1 cellular context compared by ENCODE assay signal in genomic region chr14:64363265-64363840, GRCh38.
TF ChIP-seq lines count a peak whose summit lies in the region.

No MANE protein-coding gene starts in this region.

TF ChIP-seq in K562, 482 proteins besides CTCF, POLR2A, EP300 and RAD21 (continued from another document and continues in another):
- TF ChIP-seq ZBTB9 (CRISPR knock-in tag; IDR thresholded peaks at IDR 0.05) (peak; percentile 100), SFPQ (IDR thresholded peaks at IDR 0.05; ENCODE audit: low read depth, low read length) (no peak), RREB1 (CRISPR knock-in tag; IDR thresholded peaks at IDR 0.05) (peak; percentile 99), KDM5B (IDR thresholded peaks at IDR 0.05; ENCODE audit: insufficient replicate concordance, low read depth, low read length) (no peak), KLF1 (tag; IDR thresholded peaks at IDR 0.05) (peak; percentile 89), ZNF239 (CRISPR knock-in tag; IDR thresholded peaks at IDR 0.05) (peak; percentile 98), RFX1 (IDR thresholded peaks at IDR 0.05) (peak; percentile 81), DEAF1 (CRISPR knock-in tag; IDR thresholded peaks at IDR 0.05) (peak; percentile 96), CBX5 (IDR thresholded peaks at IDR 0.05; ENCODE audit: borderline replicate concordance, low read depth) (no peak), CTBP1 (IDR thresholded peaks at IDR 0.05; ENCODE audit: borderline replicate concordance) (peak; percentile 79; the same call in 1 of the 2 replicates), XRCC4 (IDR thresholded peaks at IDR 0.05; ENCODE audit: extremely low read depth, insufficient read depth, insufficient read length) (no peak), THRAP3 (IDR thresholded peaks at IDR 0.05; ENCODE audit: borderline replicate concordance) (no peak), FUS (optimal IDR thresholded peaks at IDR 0.05; ENCODE audit: low read depth, low read length) (no peak), ARHGAP35 (IDR thresholded peaks at IDR 0.05; ENCODE audit: partially characterized antibody) (no peak), ZBTB49 (CRISPR knock-in tag; IDR thresholded peaks at IDR 0.05; ENCODE audit: borderline replicate concordance) (no peak), ZHX1 (conservative IDR thresholded peaks at IDR 0.05; ENCODE audit: low read length) (no peak), ZNF696 (CRISPR knock-in tag; conservative IDR thresholded peaks at IDR 0.05) (peak; percentile 89), POLR2AphosphoS5 (IDR thresholded peaks at IDR 0.05; ENCODE audit: control insufficient read depth, insufficient read depth, low read depth, low read length) (no peak), FOS (IDR thresholded peaks at IDR 0.05; ENCODE audit: extremely low read depth, insufficient read length) (no peak), SETDB1 (IDR thresholded peaks at IDR 0.05; ENCODE audit: low read length) (no peak), HDAC3 (IDR thresholded peaks at IDR 0.05; ENCODE audit: borderline replicate concordance, partially characterized antibody) (no peak), CAMTA2 (CRISPR knock-in tag; conservative IDR thresholded peaks at IDR 0.05) (peak; percentile 95), PRPF4 (IDR thresholded peaks at IDR 0.05; ENCODE audit: insufficient read depth, low read depth, low read length, poor library complexity, severe bottlenecking) (no peak), SMARCA4 (IDR thresholded peaks at IDR 0.05) (peak; percentile 82; the same call in 1 of the 2 replicates), SP1 (CRISPR knock-in tag; IDR thresholded peaks at IDR 0.05) (no peak), ZNF324 (CRISPR knock-in tag; IDR thresholded peaks at IDR 0.05) (peak; percentile 93), HCFC1 (IDR thresholded peaks at IDR 0.05; ENCODE audit: low read depth, low read length) (no peak), NCOA1 (IDR thresholded peaks at IDR 0.05; ENCODE audit: low read depth) (no peak), PHB (CRISPR knock-in tag; IDR thresholded peaks at IDR 0.05) (peak; percentile 91; the same call in 1 of the 2 replicates), ZBTB5 (IDR thresholded peaks at IDR 0.05) (no peak), BHLHE40 (IDR thresholded peaks at IDR 0.05; ENCODE audit: low read length) (0 out of 2 replicates have a peak, but pooled peaks have one; percentile 9), HINFP (tag; conservative IDR thresholded peaks at IDR 0.05; ENCODE audit: low read depth) (peak; percentile 97), ZNF766 (CRISPR knock-in tag; conservative IDR thresholded peaks at IDR 0.05) (peak; percentile 100), CGGBP1 (CRISPR knock-in tag; IDR thresholded peaks at IDR 0.05) (no peak), MYC (IDR thresholded peaks at IDR 0.05; ENCODE audit: low read depth, low read length) (no peak), MYC (CRISPR knock-in tag; IDR thresholded peaks at IDR 0.05; ENCODE audit: borderline replicate concordance, low read depth) (peak; percentile 99), ZNF77 (CRISPR knock-in tag; IDR thresholded peaks at IDR 0.05) (no peak; the same call in 1 of the 2 replicates), CBX8 (IDR thresholded peaks at IDR 0.05; ENCODE audit: borderline replicate concordance, extremely low read depth, low read depth, low read length, poor library complexity, severe bottlenecking) (no peak), TAF15 (IDR thresholded peaks at IDR 0.05; ENCODE audit: low read depth, low read length) (no peak)
